In the genomic region with DNA sequence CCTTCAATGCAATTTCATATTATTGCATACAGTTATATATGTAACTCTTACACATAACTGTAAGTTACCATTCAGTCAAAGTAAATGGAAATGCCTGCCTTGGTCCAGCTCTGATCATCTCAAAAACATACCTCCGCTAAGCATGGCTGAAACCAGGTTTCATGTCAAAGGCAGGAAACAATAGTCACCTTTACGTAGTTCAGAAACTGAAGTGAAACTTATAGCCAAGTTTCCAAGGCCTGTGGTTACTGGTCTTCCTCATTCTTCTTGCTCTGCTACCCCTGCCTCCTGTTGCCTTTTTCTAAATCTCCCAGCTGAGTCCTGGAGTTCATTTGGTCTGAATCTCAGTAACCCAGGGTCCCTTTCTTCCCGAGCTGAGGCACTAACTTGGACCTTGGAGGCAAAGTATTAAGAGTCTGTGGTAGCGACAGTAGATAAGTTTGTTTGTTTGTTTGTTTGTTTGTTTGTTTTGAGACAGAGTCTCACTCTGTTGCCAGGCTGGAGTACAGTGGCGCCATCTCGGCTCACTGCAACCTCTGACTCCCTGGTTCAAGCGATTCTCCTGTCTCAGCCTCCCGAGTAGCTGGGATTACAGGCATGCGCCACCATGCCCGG, we compare ENCODE assay signal across 10 cellular contexts. TPM values are rescaled to one million over a fixed set of nuclear protein-coding genes. Genes with fewer than 3 reads are reported as not detected.
DNase-seq lines count a peak whose midpoint lies in the region; ATAC-seq and TF ChIP-seq lines count a peak whose summit lies in the region.
"Had no signal": no experiment of that assay in that cellular context is flagged by ENCODE, and none has a peak within 500 bp of the region (broad histone marks: within the 10 kb centered on the region; RNA-seq: fewer than 3 reads in every experiment).

No MANE protein-coding gene starts in this region.

- TF ChIP-seq POLR2A in gastroesophageal sphincter (IDR thresholded peaks at IDR 0.05) = no peak

- no peak for TF ChIP-seq CTCF in gastroesophageal sphincter (IDR thresholded peaks at IDR 0.05)

- H3K9me3 ChIP-seq in gastroesophageal sphincter = no peaks in the 10 kb centered on the region

- H3K27me3 Mint-ChIP-seq in activated naive CD8-positive, alpha-beta T cell treated with anti-CD3 and anti-CD28 coated beads, Interleukin-2, amount 10 ng/mL, durations not matched to agents 7 days and 5 days = no peaks in the 10 kb centered on the region

- peak overlapping the region; percentile 96 for H3K27ac Mint-ChIP-seq in activated naive CD8-positive, alpha-beta T cell treated with anti-CD3 and anti-CD28 coated beads, Interleukin-2, amount 10 ng/mL, durations not matched to agents 7 days and 5 days

- no peak for TF ChIP-seq EP300 in gastroesophageal sphincter (IDR thresholded peaks at IDR 0.05)

- no peaks in the 10 kb centered on the region for H3K9me3 Mint-ChIP-seq in activated naive CD8-positive, alpha-beta T cell treated with anti-CD3 and anti-CD28 coated beads, Interleukin-2, amount 10 ng/mL, durations not matched to agents 7 days and 5 days

- H3K36me3 Mint-ChIP-seq in activated naive CD8-positive, alpha-beta T cell treated with anti-CD3 and anti-CD28 coated beads, Interleukin-2, amount 10 ng/mL, durations not matched to agents 7 days and 5 days = peaks cover 36% of the 10 kb centered on the region

- H3K4me1 Mint-ChIP-seq in activated naive CD8-positive, alpha-beta T cell treated with anti-CD3 and anti-CD28 coated beads, Interleukin-2, amount 10 ng/mL, durations not matched to agents 7 days and 5 days = peaks cover 53% of the 10 kb centered on the region

- H3K36me3 ChIP-seq in gastroesophageal sphincter = no peaks in the 10 kb centered on the region
- H3K36me3 ChIP-seq: cardiac muscle cell had no signal

- POLR2A ChIA-PET in activated naive CD8-positive, alpha-beta T cell treated with anti-CD3 and anti-CD28 coated beads, Interleukin-2, amount 10 ng/mL, durations not matched to agents 7 days and 5 days (lab: Charles Lee) = interaction anchor here (0.6 to 3.3 kb wide), 5 partner anchors 26 to 285 kb away, joined by 3 to 27 read pairs (median 3); a partner anchor contains a TSS

- no peak for DNase-seq in activated naive CD8-positive, alpha-beta T cell treated with anti-CD3 and anti-CD28 coated beads, Interleukin-2, amount 10 ng/mL, durations not matched to agents 7 days and 5 days
- no peak for DNase-seq in 8988T
- DNase-seq in NCI-H2196 treated with DMSO at 0.1 percent for 48 hours (lab: John Stamatoyannopoulos, UW; ENCODE audit: unreplicated experiment) = no peak
- DNase-seq in midbrain (lab: John Stamatoyannopoulos, UW) = no peak

- H3K4me3 ChIP-seq in gastroesophageal sphincter = no peak overlapping the region
- H3K4me3 ChIP-seq: cardiac muscle cell had no signal

- H3K4me3 Mint-ChIP-seq in activated naive CD8-positive, alpha-beta T cell treated with anti-CD3 and anti-CD28 coated beads, Interleukin-2, amount 10 ng/mL, durations not matched to agents 7 days and 5 days = peak overlapping the region; percentile 71

- H3K27ac ChIP-seq in gastroesophageal sphincter = no peak overlapping the region
- H3K27ac ChIP-seq: cardiac muscle cell had no signal

- WGBS in gastroesophageal sphincter (ENCODE audit: low coverage in 1 of 2), 2 donors = 83 to 85% methylated on average over 4 to 5 of the region's 10 CpGs

- H3K27me3 ChIP-seq in gastroesophageal sphincter = no peaks in the 10 kb centered on the region
- H3K27me3 ChIP-seq: cardiac muscle cell had no signal

- H3K4me1 ChIP-seq in gastroesophageal sphincter = peaks cover 0 to 10% (median 3%) of the 10 kb centered on the region in 3 donors

- ATAC-seq in GM18498 (IDR thresholded peaks at IDR 0.05; ENCODE audit: unreplicated experiment) = peak; percentile 68
- peak; percentile 56 for ATAC-seq in GM21390 (IDR thresholded peaks at IDR 0.05; ENCODE audit: unreplicated experiment)
- peak; percentile 50 for ATAC-seq in HG03457 (IDR thresholded peaks at IDR 0.05; ENCODE audit: unreplicated experiment)
- ATAC-seq in activated naive CD8-positive, alpha-beta T cell treated with anti-CD3 and anti-CD28 coated beads, Interleukin-2, amount 10 ng/mL, durations not matched to agents 7 days and 5 days (ENCODE audit: low read depth) = peak; percentile 70
- ATAC-seq in gastroesophageal sphincter = no peak

RNA-seq across cellular contexts. Expression of a gene that starts 30.8 kb away (rescaled TPM):
- total RNA-seq in activated naive CD8-positive, alpha-beta T cell treated with anti-CD3 and anti-CD28 coated beads, Interleukin-2, amount 10 ng/mL, durations not matched to agents 7 days and 5 days = 10 to 100 TPM; 19.6 to 22.8 TPM
- total RNA-seq in gastroesophageal sphincter = 1 to 10 TPM in 3 of 4 donors, under 1 TPM in 1; 0.73 to 6.3 (median 1.8) TPM
- total RNA-seq: RPMI7951 had no signal

RNA-seq across cellular contexts. Expression of a gene that starts 46.8 kb away (rescaled TPM):
- total RNA-seq in activated naive CD8-positive, alpha-beta T cell treated with anti-CD3 and anti-CD28 coated beads, Interleukin-2, amount 10 ng/mL, durations not matched to agents 7 days and 5 days = 10 to 100 TPM; 27.4 to 28.3 TPM
- total RNA-seq in gastroesophageal sphincter = 10 to 100 TPM; 34.5 to 64.8 (median 53.1) TPM
